In the genomic region with DNA sequence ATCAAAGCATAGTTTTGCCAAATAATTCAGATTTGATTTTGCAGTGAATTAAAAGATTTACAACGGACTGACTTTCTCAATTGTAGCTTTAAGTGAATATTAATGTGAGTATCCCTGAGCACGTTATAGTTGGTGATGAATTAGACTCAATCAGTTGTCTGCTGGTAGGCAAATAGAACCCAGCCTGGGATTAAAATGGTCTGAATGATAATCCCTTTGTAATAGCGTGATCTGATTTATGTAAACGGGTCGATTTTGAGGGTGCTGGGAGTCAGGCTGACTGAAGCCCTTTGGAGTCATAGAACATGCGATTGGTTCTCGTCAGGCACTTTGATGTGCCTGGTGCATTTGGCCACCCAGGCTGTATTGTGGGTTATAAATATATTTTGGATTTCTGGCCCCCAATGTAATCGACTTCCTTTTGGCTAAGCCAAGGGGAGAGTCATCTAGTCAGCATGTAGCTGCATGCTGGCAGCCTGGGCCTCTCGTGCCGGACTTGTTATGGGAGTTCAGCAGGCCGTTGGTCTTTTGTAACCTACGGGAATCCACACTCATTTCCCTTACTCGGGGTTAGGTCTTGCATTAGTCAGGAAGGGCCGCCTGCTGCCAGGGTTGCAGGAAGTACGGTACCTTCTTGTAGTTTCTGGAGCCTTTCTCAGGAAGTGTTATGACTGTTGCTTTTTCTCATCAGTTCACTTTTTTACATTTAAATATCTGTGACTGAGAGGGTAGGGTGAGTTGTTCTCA, we compare ENCODE assay signal across 8 cellular contexts. TPM values are rescaled to one million over a fixed set of nuclear protein-coding genes. Genes with fewer than 3 reads are reported as not detected.
A peak's percentile ranks its signal among the peaks of the same experiment; 100 is the strongest.
DNase-seq lines count a peak whose midpoint lies in the region; ATAC-seq and TF ChIP-seq lines count a peak whose summit lies in the region.

No MANE protein-coding gene starts in this region.

- H3K36me3 Mint-ChIP-seq in activated CD4-positive, alpha-beta T cell treated with anti-CD3 and anti-CD28 coated beads, Interleukin-2, amount 10 ng/mL, durations not matched to agents 24 days and 14 days (ENCODE audit: low read depth) = peaks cover 44% of the 10 kb centered on the region
- H3K36me3 Mint-ChIP-seq in nephron progenitor cell (ENCODE audit: low read depth) = peaks cover 22% of the 10 kb centered on the region
- H3K36me3 Mint-ChIP-seq in type B pancreatic cell = peaks cover 15% of the 10 kb centered on the region

- H3K9me3 Mint-ChIP-seq in activated CD4-positive, alpha-beta T cell treated with anti-CD3 and anti-CD28 coated beads, Interleukin-2, amount 10 ng/mL, durations not matched to agents 24 days and 14 days = no peaks in the 10 kb centered on the region
- H3K9me3 Mint-ChIP-seq in nephron progenitor cell (no peaks in the 10 kb centered on the region), type B pancreatic cell (no peaks in the 10 kb centered on the region)

- TF ChIP-seq CTCF in epithelial cell of esophagus (IDR thresholded peaks at IDR 0.05; ENCODE audit: insufficient read depth, low read depth, low read length, missing control alignments) (no peak), nephron progenitor cell (IDR thresholded peaks at IDR 0.05) (no peak), type B pancreatic cell (conservative IDR thresholded peaks at IDR 0.05) (no peak)

- H3K4me3 ChIP-seq in epithelial cell of esophagus (ENCODE audit: low read length) = no peak overlapping the region

- H3K27ac Mint-ChIP-seq in activated CD4-positive, alpha-beta T cell treated with anti-CD3 and anti-CD28 coated beads, Interleukin-2, amount 10 ng/mL, durations not matched to agents 24 days and 14 days = peak overlapping the region; percentile 97
- peak overlapping the region; percentile 85 for H3K27ac Mint-ChIP-seq in nephron progenitor cell
- H3K27ac Mint-ChIP-seq in type B pancreatic cell = peak overlapping the region; percentile 77

- peak overlapping the region; percentile 83 for H3K4me3 Mint-ChIP-seq in activated CD4-positive, alpha-beta T cell treated with anti-CD3 and anti-CD28 coated beads, Interleukin-2, amount 10 ng/mL, durations not matched to agents 24 days and 14 days
- no peak overlapping the region for H3K4me3 Mint-ChIP-seq in nephron progenitor cell
- H3K4me3 Mint-ChIP-seq in type B pancreatic cell = no peak overlapping the region

- DNase-seq in D341Med (ENCODE audit: low spot score) = peak; percentile 68
- DNase-seq in activated CD4-positive, alpha-beta T cell treated with anti-CD3 and anti-CD28 coated beads, Interleukin-2, amount 10 ng/mL, durations not matched to agents 24 days and 14 days = peak; percentile 84
- peak; percentile 98 for DNase-seq in epithelial cell of esophagus (ENCODE audit: low read depth)
- no peak for DNase-seq in nephron progenitor cell
- no peak for DNase-seq in type B pancreatic cell (ENCODE audit: extremely low spot score, unreplicated experiment)
- no peak for DNase-seq in iPS-NIHi11 (ENCODE audit: low spot score)
- DNase-seq in DMS79 treated with DMSO at 0.1 percent for 48 hours (lab: John Stamatoyannopoulos, UW) = no peak

- peaks cover 81% of the 10 kb centered on the region for H3K4me1 Mint-ChIP-seq in activated CD4-positive, alpha-beta T cell treated with anti-CD3 and anti-CD28 coated beads, Interleukin-2, amount 10 ng/mL, durations not matched to agents 24 days and 14 days
- H3K4me1 Mint-ChIP-seq in nephron progenitor cell = peaks cover 73% of the 10 kb centered on the region
- H3K4me1 Mint-ChIP-seq in type B pancreatic cell (ENCODE audit: unreplicated experiment) = peaks cover 59% of the 10 kb centered on the region

- peak; percentile 28 for ATAC-seq in HG03108 (IDR thresholded peaks at IDR 0.05; ENCODE audit: unreplicated experiment)

- intact Hi-C loops in activated CD4-positive, alpha-beta T cell treated with anti-CD3 and anti-CD28 coated beads, Interleukin-2, amount 10 ng/mL, durations not matched to agents 24 days and 14 days (cut with micrococcal nuclease) = loop anchor here (5.0 kb wide), 1 partner anchor 132 kb away; no protein-coding TSS in a partner anchor

- no peaks in the 10 kb centered on the region for H3K27me3 Mint-ChIP-seq in activated CD4-positive, alpha-beta T cell treated with anti-CD3 and anti-CD28 coated beads, Interleukin-2, amount 10 ng/mL, durations not matched to agents 24 days and 14 days
- peaks cover 1% of the 10 kb centered on the region for H3K27me3 Mint-ChIP-seq in nephron progenitor cell (ENCODE audit: low read depth, poor library complexity)
- no peaks in the 10 kb centered on the region for H3K27me3 Mint-ChIP-seq in type B pancreatic cell

RNA-seq across cellular contexts. Expression of a gene that starts 5.4 kb away (rescaled TPM):
- 65.6 and 67.8 TPM in 2 replicates for total RNA-seq in activated CD4-positive, alpha-beta T cell treated with anti-CD3 and anti-CD28 coated beads, Interleukin-2, amount 10 ng/mL, durations not matched to agents 24 days and 14 days
- total RNA-seq in type B pancreatic cell (ENCODE audit: low replicate concordance) = 44.7 and 54.8 TPM in 2 replicates

RNA-seq across cellular contexts. Expression of a gene that starts 24.0 kb away (rescaled TPM):
- 78.3 and 81.5 TPM in 2 replicates for total RNA-seq in activated CD4-positive, alpha-beta T cell treated with anti-CD3 and anti-CD28 coated beads, Interleukin-2, amount 10 ng/mL, durations not matched to agents 24 days and 14 days
- 16.9 and 21.1 TPM in 2 replicates for total RNA-seq in type B pancreatic cell (ENCODE audit: low replicate concordance)

Comparison
In these comparisons a context has a peak if more than half of its experiments do, and no peak if none do; other contexts are left out.
1. DNase-seq: peak in D341Med (single experiment), activated CD4-positive, alpha-beta T cell treated with anti-CD3 and anti-CD28 coated beads, Interleukin-2, amount 10 ng/mL, durations not matched to agents 24 days and 14 days (single experiment) and epithelial cell of esophagus (single experiment); none in nephron progenitor cell (single experiment), type B pancreatic cell (single experiment), iPS-NIHi11 (single experiment) and DMS79 treated with DMSO at 0.1 percent for 48 hours (single experiment).
2. Peak in every context shown above with its lines, with median percentiles within 50 percentile points of each other: H3K27ac Mint-ChIP-seq.